In genomic region chr22:20226760-20227350, GRCh38 we compare ENCODE assay signal across 24 cellular contexts.
"Had no signal": no experiment of that assay in that cellular context is flagged by ENCODE, and none has a peak within 500 bp of the region (broad histone marks: within the 10 kb centered on the region; RNA-seq: fewer than 3 reads in every experiment).

No MANE protein-coding gene starts in this region.

- H3K36me3 Mint-ChIP-seq: activated naive CD4-positive, alpha-beta T cell treated with anti-CD3 and anti-CD28 coated beads, Interleukin-2, amount 50 U/mL, for 24 hours; activated naive CD8-positive, alpha-beta T cell treated with anti-CD3 and anti-CD28 coated beads, Interleukin-2, amount 10 ng/mL, durations not matched to agents 7 days and 5 days had no signal

- H3K36me3 ChIP-seq: ascending aorta, cardiac muscle cell, SJCRH30 had no signal

- H3K4me3 Mint-ChIP-seq: activated CD4-positive, alpha-beta T cell treated with anti-CD3 and anti-CD28 coated beads, Interleukin-2, amount 10 ng/mL, durations not matched to agents 24 days and 14 days; activated CD8-positive, alpha-beta T cell treated with anti-CD3 and anti-CD28 coated beads for 36 hours; activated naive CD4-positive, alpha-beta T cell treated with anti-CD3 and anti-CD28 coated beads, Interleukin-2, amount 50 U/mL, for 24 hours; activated naive CD8-positive, alpha-beta T cell treated with anti-CD3 and anti-CD28 coated beads, Interleukin-2, amount 10 ng/mL, durations not matched to agents 7 days and 5 days had no signal

- H3K9me3 ChIP-seq: ascending aorta, SJCRH30 had no signal

- H3K27ac ChIP-seq: cardiac muscle cell, SJCRH30, SK-N-MC had no signal

- FAIRE-seq: TTC549 had no signal

- H3K27ac Mint-ChIP-seq: activated CD4-positive, alpha-beta T cell treated with anti-CD3 and anti-CD28 coated beads, Interleukin-2, amount 10 ng/mL, durations not matched to agents 24 days and 14 days; activated CD8-positive, alpha-beta T cell treated with anti-CD3 and anti-CD28 coated beads for 36 hours; activated naive CD4-positive, alpha-beta T cell treated with anti-CD3 and anti-CD28 coated beads, Interleukin-2, amount 50 U/mL, for 24 hours; activated naive CD8-positive, alpha-beta T cell treated with anti-CD3 and anti-CD28 coated beads, Interleukin-2, amount 10 ng/mL, durations not matched to agents 7 days and 5 days; activated T-helper 2 cell treated with anti-CD3 and anti-CD28 coated beads, Interferon-gamma antibody, Interleukin-2, Interleukin-4, amounts not matched to agents 10 μg/mL and 5 μg/mL and 100 μg/mL, durations not matched to agents 14 hours and 24 hours and 36 hours had no signal

- DNase-seq: activated CD4-positive, alpha-beta T cell treated with anti-CD3 and anti-CD28 coated beads, Interleukin-2, amount 10 ng/mL, durations not matched to agents 24 days and 14 days; activated CD4-positive, alpha-beta T cell treated with anti-CD3 and anti-CD28 coated beads, Interleukin-2, amount 50 U/mL, for 4 hours; activated CD8-positive, alpha-beta T cell treated with anti-CD3 and anti-CD28 coated beads for 36 hours; activated gamma-delta T cell; activated naive CD4-positive, alpha-beta T cell treated with Interleukin-2 at 50 U/mL for 16 hours; activated naive CD8-positive, alpha-beta T cell treated with anti-CD3 and anti-CD28 coated beads, Interleukin-2, amount 10 ng/mL, durations not matched to agents 7 days and 5 days; activated T-cell treated with anti-CD3 and anti-CD28 coated beads, Interleukin-2, amount 50 U/mL, for 1 hour; amygdala; MM.1S; MV-4-11; NCI-H1092; NCI-H1436 treated with DMSO at 0.1 percent for 48 hours; NCI-H1694 treated with DMSO at 0.1 percent for 48 hours; NCI-H2029; NCI-H345; NCI-H524 treated with DMSO at 0.1 percent for 48 hours; SHP77; SJCRH30 had no signal

- H3K4me1 ChIP-seq: SJCRH30 had no signal

- H3K4me3 ChIP-seq: ascending aorta, cardiac muscle cell, SJCRH30, SK-N-MC had no signal

- H3K4me1 Mint-ChIP-seq: activated CD4-positive, alpha-beta T cell treated with anti-CD3 and anti-CD28 coated beads, Interleukin-2, amount 10 ng/mL, durations not matched to agents 24 days and 14 days; activated naive CD4-positive, alpha-beta T cell treated with anti-CD3 and anti-CD28 coated beads, Interleukin-2, amount 50 U/mL, for 24 hours; activated naive CD8-positive, alpha-beta T cell treated with anti-CD3 and anti-CD28 coated beads, Interleukin-2, amount 10 ng/mL, durations not matched to agents 7 days and 5 days had no signal

- H3K27me3 Mint-ChIP-seq: activated CD4-positive, alpha-beta T cell treated with anti-CD3 and anti-CD28 coated beads, Interleukin-2, amount 10 ng/mL, durations not matched to agents 24 days and 14 days; activated CD8-positive, alpha-beta T cell treated with anti-CD3 and anti-CD28 coated beads for 36 hours; activated naive CD4-positive, alpha-beta T cell treated with anti-CD3 and anti-CD28 coated beads, Interleukin-2, amount 50 U/mL, for 24 hours; activated naive CD8-positive, alpha-beta T cell treated with anti-CD3 and anti-CD28 coated beads, Interleukin-2, amount 10 ng/mL, durations not matched to agents 7 days and 5 days had no signal

- H3K9me3 Mint-ChIP-seq: activated naive CD4-positive, alpha-beta T cell treated with anti-CD3 and anti-CD28 coated beads, Interleukin-2, amount 50 U/mL, for 24 hours had no signal

- H3K27me3 ChIP-seq: ascending aorta, cardiac muscle cell had no signal
